1 cellular context compared by ENCODE assay signal in genomic region chr22:30216710-30217109, GRCh38.
TF ChIP-seq lines count a peak whose summit lies in the region.

No MANE protein-coding gene starts in this region.

TF ChIP-seq in K562, 482 proteins besides CTCF, POLR2A, EP300 and RAD21 (continued from another document and continues in another):
- TF ChIP-seq ZBTB34 (CRISPR knock-in tag; IDR thresholded peaks at IDR 0.05) (no peak), NFIC (IDR thresholded peaks at IDR 0.05) (peak; percentile 96), CBX3 (IDR thresholded peaks at IDR 0.05; ENCODE audit: borderline replicate concordance in 1 of 2, low read length in 2 of 2) (peak in 1 of 2 experiments; percentile 14; a peak in 1 of 3 replicates), MECOM (CRISPR knock-in tag; IDR thresholded peaks at IDR 0.05) (peak; percentile 67), CTCFL (IDR thresholded peaks at IDR 0.05; ENCODE audit: borderline replicate concordance, insufficient read depth, low read depth, low read length, poor library complexity, severe bottlenecking) (no peak), ZNF589 (CRISPR knock-in tag; IDR thresholded peaks at IDR 0.05; ENCODE audit: low read depth) (peak; percentile 98), MBD1 (CRISPR knock-in tag; IDR thresholded peaks at IDR 0.05) (no peak), KLF13 (tag; IDR thresholded peaks at IDR 0.05; ENCODE audit: borderline replicate concordance, low read depth) (no peak), TBL1XR1 (IDR thresholded peaks at IDR 0.05; ENCODE audit: low read length in 2 of 2) (peak; percentile 72 to 93; a peak in 3 of 4 replicates), ZNF584 (CRISPR knock-in tag; IDR thresholded peaks at IDR 0.05; ENCODE audit: low read depth) (peak; percentile 89), HEY1 (CRISPR knock-in tag; IDR thresholded peaks at IDR 0.05; ENCODE audit: borderline replicate concordance) (no peak), NFYB (IDR thresholded peaks at IDR 0.05; ENCODE audit: extremely low read depth, insufficient read length) (no peak), SMARCE1 (IDR thresholded peaks at IDR 0.05) (peak; percentile 96), ZBTB12 (CRISPR knock-in tag; IDR thresholded peaks at IDR 0.05) (peak; percentile 37; the same call in 1 of the 2 replicates), BHLHE40 (IDR thresholded peaks at IDR 0.05; ENCODE audit: low read length) (peak; percentile 100), PATZ1 (CRISPR knock-in tag; IDR thresholded peaks at IDR 0.05; ENCODE audit: borderline replicate concordance) (0 out of 2 replicates have a peak, but pooled peaks have one; percentile 46), GABPA (tag; conservative IDR thresholded peaks at IDR 0.05; ENCODE audit: low read depth) (peak; percentile 36; the same call in 1 of the 2 replicates), NR4A1 (CRISPR knock-in tag; IDR thresholded peaks at IDR 0.05) (no peak; the same call in 1 of the 2 replicates), NR4A1 (tag; IDR thresholded peaks at IDR 0.05) (peak; percentile 84), TEAD4 (IDR thresholded peaks at IDR 0.05; ENCODE audit: low read length) (peak; percentile 98), TEAD4 (CRISPR knock-in tag; IDR thresholded peaks at IDR 0.05; ENCODE audit: borderline replicate concordance) (no peak), ID3 (CRISPR knock-in tag; IDR thresholded peaks at IDR 0.05) (no peak), ID3 (tag; IDR thresholded peaks at IDR 0.05) (peak; percentile 83), ZNF239 (CRISPR knock-in tag; IDR thresholded peaks at IDR 0.05) (peak; percentile 75), SREBF1 (IDR thresholded peaks at IDR 0.05; ENCODE audit: borderline replicate concordance, low read depth, low read length) (no peak), MGA (IDR thresholded peaks at IDR 0.05) (peak; percentile 48; the same call in 1 of the 2 replicates), EHMT2 (IDR thresholded peaks at IDR 0.05) (peak; percentile 52; the same call in 1 of the 2 replicates), NONO (IDR thresholded peaks at IDR 0.05; ENCODE audit: low read depth in 2 of 2, low read length in 1 of 2) (peak in 1 of 2 experiments; percentile 63; a peak in 1 of 4 replicates), HCFC1 (IDR thresholded peaks at IDR 0.05; ENCODE audit: low read depth, low read length) (no peak), ZNF639 (CRISPR knock-in tag; conservative IDR thresholded peaks at IDR 0.05 in 1 of 2, IDR thresholded peaks at IDR 0.05 in 1 of 2) (peak in 1 of 2 experiments; percentile 90; a peak in 2 of 4 replicates), ZNF274 (IDR thresholded peaks at IDR 0.05; ENCODE audit: borderline replicate concordance, low read depth, low read length) (peak; percentile 32; the same call in 1 of the 2 replicates), XRCC5 (IDR thresholded peaks at IDR 0.05; ENCODE audit: low read depth, low read length) (no peak), ZNF395 (CRISPR knock-in tag; IDR thresholded peaks at IDR 0.05) (peak; percentile 97)
